15 cellular contexts compared by ENCODE assay signal in genomic region chr14:64495252-64495651, GRCh38. TPM values are rescaled to one million over a fixed set of nuclear protein-coding genes. Genes with fewer than 3 reads are reported as not detected.
DNase-seq lines count a peak whose midpoint lies in the region; ATAC-seq and TF ChIP-seq lines count a peak whose summit lies in the region.
"Had no signal": no experiment of that assay in that cellular context is flagged by ENCODE, and none has a peak within 500 bp of the region (broad histone marks: within the 10 kb centered on the region; RNA-seq: fewer than 3 reads in every experiment).

No MANE protein-coding gene starts in this region.

- no peak overlapping the region for H2AFZ ChIP-seq in GM23338

- peak overlapping the region; percentile 55 for H3K27ac Mint-ChIP-seq in activated CD8-positive, alpha-beta T cell treated with anti-CD3 and anti-CD28 coated beads for 36 hours
- no peak overlapping the region for H3K27ac Mint-ChIP-seq in activated CD8-positive, alpha-beta T cell treated with anti-CD3 and anti-CD28 coated beads, Interleukin-2, amount 10 ng/mL, durations not matched to agents 7 days and 5 days
- peak overlapping the region; percentile 19 to 39 for H3K27ac Mint-ChIP-seq in activated naive CD4-positive, alpha-beta T cell treated with anti-CD3 and anti-CD28 coated beads, Interleukin-2, amount 50 U/mL, for 72 hours
- no peak overlapping the region for H3K27ac Mint-ChIP-seq in activated naive CD4-positive, alpha-beta T cell treated with anti-CD3 and anti-CD28 coated beads, Interleukin-2, amount 10 ng/mL, durations not matched to agents 7 days and 5 days
- H3K27ac Mint-ChIP-seq in GM23338, result no peak overlapping the region
- H3K27ac Mint-ChIP-seq in activated T-helper 1 cell treated with anti-CD3 and anti-CD28 coated beads, Interleukin-12 subunit alpha, Interleukin-12 subunit beta, Interleukin-2, Interleukin-4 antibody, amounts not matched to agents 30 ng/mL and 10 ng/mL and 1 ng/mL, durations not matched to agents 14 hours and 24 hours and 36 hours, result peak overlapping the region; percentile 18
- H3K27ac Mint-ChIP-seq: CD4-positive, alpha-beta T cell had no signal

- intact Hi-C loops in activated CD8-positive, alpha-beta T cell treated with anti-CD3 and anti-CD28 coated beads for 36 hours (cut with micrococcal nuclease), result no loop called here
- intact Hi-C loops in activated T-helper 1 cell treated with anti-CD3 and anti-CD28 coated beads, Interleukin-12 subunit alpha, Interleukin-12 subunit beta, Interleukin-2, Interleukin-4 antibody, amounts not matched to agents 30 ng/mL and 10 ng/mL and 1 ng/mL, durations not matched to agents 14 hours and 24 hours and 36 hours (cut with micrococcal nuclease), result no loop called here

- H3K27me3 Mint-ChIP-seq in activated CD8-positive, alpha-beta T cell treated with anti-CD3 and anti-CD28 coated beads for 36 hours, result no peaks in the 10 kb centered on the region
- H3K27me3 Mint-ChIP-seq in activated CD8-positive, alpha-beta T cell treated with anti-CD3 and anti-CD28 coated beads, Interleukin-2, amount 10 ng/mL, durations not matched to agents 7 days and 5 days (ENCODE audit: low read depth), result no peaks in the 10 kb centered on the region
- H3K27me3 Mint-ChIP-seq in activated naive CD4-positive, alpha-beta T cell treated with anti-CD3 and anti-CD28 coated beads, Interleukin-2, amount 10 ng/mL, durations not matched to agents 7 days and 5 days, result no peaks in the 10 kb centered on the region
- H3K27me3 Mint-ChIP-seq in GM23338 (ENCODE audit: insufficient read depth, low read depth, poor library complexity), result peaks cover under 1% of the 10 kb centered on the region
- H3K27me3 Mint-ChIP-seq in activated T-helper 1 cell treated with anti-CD3 and anti-CD28 coated beads, Interleukin-12 subunit alpha, Interleukin-12 subunit beta, Interleukin-2, Interleukin-4 antibody, amounts not matched to agents 30 ng/mL and 10 ng/mL and 1 ng/mL, durations not matched to agents 14 hours and 24 hours and 36 hours (ENCODE audit: insufficient read depth), result no peaks in the 10 kb centered on the region
- H3K27me3 Mint-ChIP-seq: CD4-positive, alpha-beta T cell had no signal

- H3K27ac ChIP-seq in GM23338 (ENCODE audit: low read depth), result 0 out of 2 replicates have a peak overlapping the region, but pooled peaks have one; percentile 20
- H3K27ac ChIP-seq: BLaER1 had no signal

- H3K36me3 Mint-ChIP-seq in activated CD8-positive, alpha-beta T cell treated with anti-CD3 and anti-CD28 coated beads for 36 hours (ENCODE audit: low read depth), result peaks cover 67% of the 10 kb centered on the region
- peaks cover 63% of the 10 kb centered on the region for H3K36me3 Mint-ChIP-seq in activated CD8-positive, alpha-beta T cell treated with anti-CD3 and anti-CD28 coated beads, Interleukin-2, amount 10 ng/mL, durations not matched to agents 7 days and 5 days (ENCODE audit: low read depth)
- H3K36me3 Mint-ChIP-seq in activated naive CD4-positive, alpha-beta T cell treated with anti-CD3 and anti-CD28 coated beads, Interleukin-2, amount 50 U/mL, for 72 hours, result peaks cover 5 to 40% of the 10 kb centered on the region in 2 donors
- peaks cover 62% of the 10 kb centered on the region for H3K36me3 Mint-ChIP-seq in activated naive CD4-positive, alpha-beta T cell treated with anti-CD3 and anti-CD28 coated beads, Interleukin-2, amount 10 ng/mL, durations not matched to agents 7 days and 5 days
- H3K36me3 Mint-ChIP-seq in GM23338 (ENCODE audit: low read depth), result peaks cover 20% of the 10 kb centered on the region
- H3K36me3 Mint-ChIP-seq in activated T-helper 1 cell treated with anti-CD3 and anti-CD28 coated beads, Interleukin-12 subunit alpha, Interleukin-12 subunit beta, Interleukin-2, Interleukin-4 antibody, amounts not matched to agents 30 ng/mL and 10 ng/mL and 1 ng/mL, durations not matched to agents 14 hours and 24 hours and 36 hours (ENCODE audit: low read depth), result peaks cover 48% of the 10 kb centered on the region

- H3K36me3 ChIP-seq in GM23338 (ENCODE audit: insufficient read depth), result no peaks in the 10 kb centered on the region

- peaks cover 4% of the 10 kb centered on the region; the same call in 1 of the 2 replicates for H4K20me1 ChIP-seq in GM23338 (replicated peaks; ENCODE audit: insufficient read depth)

- no peak for ATAC-seq in activated CD8-positive, alpha-beta T cell treated with anti-CD3 and anti-CD28 coated beads for 36 hours
- ATAC-seq in activated CD8-positive, alpha-beta T cell treated with anti-CD3 and anti-CD28 coated beads, Interleukin-2, amount 10 ng/mL, durations not matched to agents 7 days and 5 days, result no peak
- no peak for ATAC-seq in activated naive CD4-positive, alpha-beta T cell treated with anti-CD3 and anti-CD28 coated beads, Interleukin-2, amount 50 U/mL, for 72 hours
- ATAC-seq in GM23338, result no peak

- no peaks in the 10 kb centered on the region for H3K27me3 ChIP-seq in GM23338 (ENCODE audit: insufficient read depth)
- H3K27me3 ChIP-seq: BLaER1 had no signal

- H3K9me2 ChIP-seq in GM23338 (ENCODE audit: insufficient read depth), result no peaks in the 10 kb centered on the region

- H3K4me1 ChIP-seq in GM23338 (ENCODE audit: insufficient read depth), result no peaks in the 10 kb centered on the region

- H3K4me1 Mint-ChIP-seq in activated CD8-positive, alpha-beta T cell treated with anti-CD3 and anti-CD28 coated beads for 36 hours (ENCODE audit: low read depth), result peaks cover 67% of the 10 kb centered on the region
- peaks cover 51% of the 10 kb centered on the region for H3K4me1 Mint-ChIP-seq in activated CD8-positive, alpha-beta T cell treated with anti-CD3 and anti-CD28 coated beads, Interleukin-2, amount 10 ng/mL, durations not matched to agents 7 days and 5 days (ENCODE audit: low read depth)
- peaks cover 43% of the 10 kb centered on the region for H3K4me1 Mint-ChIP-seq in activated naive CD4-positive, alpha-beta T cell treated with anti-CD3 and anti-CD28 coated beads, Interleukin-2, amount 10 ng/mL, durations not matched to agents 7 days and 5 days
- H3K4me1 Mint-ChIP-seq in GM23338, result no peaks in the 10 kb centered on the region; the same call in 2 of the 3 replicates
- peaks cover 53% of the 10 kb centered on the region for H3K4me1 Mint-ChIP-seq in activated T-helper 1 cell treated with anti-CD3 and anti-CD28 coated beads, Interleukin-12 subunit alpha, Interleukin-12 subunit beta, Interleukin-2, Interleukin-4 antibody, amounts not matched to agents 30 ng/mL and 10 ng/mL and 1 ng/mL, durations not matched to agents 14 hours and 24 hours and 36 hours (ENCODE audit: low read depth)

- DNase-seq in activated CD8-positive, alpha-beta T cell treated with anti-CD3 and anti-CD28 coated beads for 36 hours, result no peak
- no peak for DNase-seq in activated CD8-positive, alpha-beta T cell treated with anti-CD3 and anti-CD28 coated beads, Interleukin-2, amount 10 ng/mL, durations not matched to agents 7 days and 5 days
- DNase-seq in activated naive CD4-positive, alpha-beta T cell treated with anti-CD3 and anti-CD28 coated beads, Interleukin-2, amount 50 U/mL, for 72 hours (ENCODE audit: low spot score in 2 of 2), result no peak
- no peak for DNase-seq in activated naive CD4-positive, alpha-beta T cell treated with anti-CD3 and anti-CD28 coated beads, Interleukin-2, amount 10 ng/mL, durations not matched to agents 7 days and 5 days
- DNase-seq in GM23338 (ENCODE audit: low spot score) (no peak), NCI-H1930 (lab: John Stamatoyannopoulos, UW) (no peak), NCI-H187 (lab: John Stamatoyannopoulos, UW) (no peak)
- no peak for DNase-seq in activated T-helper 1 cell treated with anti-CD3 and anti-CD28 coated beads, Interleukin-12 subunit alpha, Interleukin-12 subunit beta, Interleukin-2, Interleukin-4 antibody, amounts not matched to agents 30 ng/mL and 10 ng/mL and 1 ng/mL, durations not matched to agents 14 hours and 24 hours and 36 hours (ENCODE audit: low spot score)
- DNase-seq: 8988T; AML-193; Calu3; CD4-positive, alpha-beta T cell; DMS 273 treated with DMSO at 0.1 percent for 48 hours; HCEC 1CT had no signal

- no peaks in the 10 kb centered on the region for H3K9me3 Mint-ChIP-seq in activated CD8-positive, alpha-beta T cell treated with anti-CD3 and anti-CD28 coated beads for 36 hours
- no peaks in the 10 kb centered on the region for H3K9me3 Mint-ChIP-seq in activated CD8-positive, alpha-beta T cell treated with anti-CD3 and anti-CD28 coated beads, Interleukin-2, amount 10 ng/mL, durations not matched to agents 7 days and 5 days (ENCODE audit: insufficient read depth)
- no peaks in the 10 kb centered on the region for H3K9me3 Mint-ChIP-seq in activated naive CD4-positive, alpha-beta T cell treated with anti-CD3 and anti-CD28 coated beads, Interleukin-2, amount 50 U/mL, for 72 hours
- no peaks in the 10 kb centered on the region for H3K9me3 Mint-ChIP-seq in activated naive CD4-positive, alpha-beta T cell treated with anti-CD3 and anti-CD28 coated beads, Interleukin-2, amount 10 ng/mL, durations not matched to agents 7 days and 5 days
- no peaks in the 10 kb centered on the region for H3K9me3 Mint-ChIP-seq in GM23338
- H3K9me3 Mint-ChIP-seq in activated T-helper 1 cell treated with anti-CD3 and anti-CD28 coated beads, Interleukin-12 subunit alpha, Interleukin-12 subunit beta, Interleukin-2, Interleukin-4 antibody, amounts not matched to agents 30 ng/mL and 10 ng/mL and 1 ng/mL, durations not matched to agents 14 hours and 24 hours and 36 hours, result no peaks in the 10 kb centered on the region
- H3K9me3 Mint-ChIP-seq: CD4-positive, alpha-beta T cell had no signal

- CTCF ChIA-PET in activated CD8-positive, alpha-beta T cell treated with anti-CD3 and anti-CD28 coated beads for 36 hours (lab: Charles Lee), result interaction anchor here (1.1 to 3.4 kb wide), 4 partner anchors 10 to 65 kb away, joined by 5 to 13 read pairs (median 12); no protein-coding TSS in a partner anchor
- CTCF ChIA-PET in activated CD8-positive, alpha-beta T cell treated with anti-CD3 and anti-CD28 coated beads, Interleukin-2, amount 10 ng/mL, durations not matched to agents 7 days and 5 days (lab: Charles Lee), result interaction anchor here (0.7 to 4.9 kb wide), 4 partner anchors 10 to 151 kb away, joined by 3 to 43 read pairs (median 10); no protein-coding TSS in a partner anchor
- CTCF ChIA-PET in activated naive CD4-positive, alpha-beta T cell treated with anti-CD3 and anti-CD28 coated beads, Interleukin-2, amount 10 ng/mL, durations not matched to agents 7 days and 5 days (lab: Charles Lee), result interaction anchor here (1.2 to 1.4 kb wide), 2 partner anchors 16 kb away, joined by 3 to 6 read pairs; no protein-coding TSS in a partner anchor

- peaks cover 39% of the 10 kb centered on the region for H3K79me2 ChIP-seq in GM23338 (replicated peaks; ENCODE audit: insufficient read depth)

- POLR2A ChIA-PET in activated CD8-positive, alpha-beta T cell treated with anti-CD3 and anti-CD28 coated beads for 36 hours (lab: Charles Lee), result interaction anchor here (0.9 to 1.4 kb wide), 3 partner anchors 8 to 11 kb away, joined by 3 to 7 read pairs (median 4); partner anchors contain the start of genes ZBTB1 and ZBTB25
- POLR2A ChIA-PET in activated CD8-positive, alpha-beta T cell treated with anti-CD3 and anti-CD28 coated beads, Interleukin-2, amount 10 ng/mL, durations not matched to agents 7 days and 5 days (lab: Charles Lee), result interaction anchor here (2.4 kb wide), 1 partner anchor 9 kb away, joined by 18 read pairs; the partner anchor contains the start of genes ZBTB1 and ZBTB25

- H3K4me3 Mint-ChIP-seq in activated CD8-positive, alpha-beta T cell treated with anti-CD3 and anti-CD28 coated beads for 36 hours, result no peak overlapping the region
- H3K4me3 Mint-ChIP-seq in activated CD8-positive, alpha-beta T cell treated with anti-CD3 and anti-CD28 coated beads, Interleukin-2, amount 10 ng/mL, durations not matched to agents 7 days and 5 days, result no peak overlapping the region
- H3K4me3 Mint-ChIP-seq in activated naive CD4-positive, alpha-beta T cell treated with anti-CD3 and anti-CD28 coated beads, Interleukin-2, amount 10 ng/mL, durations not matched to agents 7 days and 5 days, result no peak overlapping the region
- no peak overlapping the region for H3K4me3 Mint-ChIP-seq in GM23338
- no peak overlapping the region for H3K4me3 Mint-ChIP-seq in activated T-helper 1 cell treated with anti-CD3 and anti-CD28 coated beads, Interleukin-12 subunit alpha, Interleukin-12 subunit beta, Interleukin-2, Interleukin-4 antibody, amounts not matched to agents 30 ng/mL and 10 ng/mL and 1 ng/mL, durations not matched to agents 14 hours and 24 hours and 36 hours
- H3K4me3 Mint-ChIP-seq: CD4-positive, alpha-beta T cell had no signal

- no peak overlapping the region for H3K4me3 ChIP-seq in GM23338
- H3K4me3 ChIP-seq: BLaER1 had no signal

- no peak overlapping the region for H3K4me2 ChIP-seq in GM23338
- H3K4me2 ChIP-seq: BLaER1 had no signal

- H3F3A ChIP-seq in GM23338 (replicated peaks; ENCODE audit: low read depth), result no peaks in the 10 kb centered on the region

- no peak for TF ChIP-seq CTCF in activated CD8-positive, alpha-beta T cell treated with anti-CD3 and anti-CD28 coated beads for 36 hours (IDR thresholded peaks at IDR 0.05)
- no peak for TF ChIP-seq CTCF in GM23338 (conservative IDR thresholded peaks at IDR 0.05; ENCODE audit: low read depth in 2 of 2)

RNA-seq across cellular contexts. Expression of gene ZBTB25, which starts 8.4 kb away (rescaled TPM):
- total RNA-seq in activated CD8-positive, alpha-beta T cell treated with anti-CD3 and anti-CD28 coated beads for 36 hours, result 10 to 100 TPM; 58.6 to 58.8 TPM
- total RNA-seq in activated CD8-positive, alpha-beta T cell treated with anti-CD3 and anti-CD28 coated beads, Interleukin-2, amount 10 ng/mL, durations not matched to agents 7 days and 5 days, result 10 to 100 TPM; 26.2 to 28.2 TPM
- total RNA-seq in activated naive CD4-positive, alpha-beta T cell treated with anti-CD3 and anti-CD28 coated beads, Interleukin-2, amount 50 U/mL, for 72 hours, result 10 to 100 TPM; 38.1 to 50.7 TPM
- total RNA-seq in GM23338 (2014; rRNA removed; shearing (Covaris generic)), result 8.0 and 8.9 TPM in 2 replicates
- polyA plus RNA-seq in GM23338 (2016; fragmentation: Nextera tagmentation; extraction: Ambion mirVana), result 4.1 and 5.8 TPM in 2 replicates
- 18.6 and 19.6 TPM in 2 replicates for total RNA-seq in activated T-helper 1 cell treated with anti-CD3 and anti-CD28 coated beads, Interleukin-12 subunit alpha, Interleukin-12 subunit beta, Interleukin-2, Interleukin-4 antibody, amounts not matched to agents 30 ng/mL and 10 ng/mL and 1 ng/mL, durations not matched to agents 14 hours and 24 hours and 36 hours

RNA-seq across cellular contexts. Expression of gene ZBTB1, which starts 9.3 kb away (rescaled TPM):
- 10 to 100 TPM; 64.7 to 67.8 TPM for total RNA-seq in activated CD8-positive, alpha-beta T cell treated with anti-CD3 and anti-CD28 coated beads for 36 hours
- 10 to 100 TPM; 58.3 to 61.7 TPM for total RNA-seq in activated CD8-positive, alpha-beta T cell treated with anti-CD3 and anti-CD28 coated beads, Interleukin-2, amount 10 ng/mL, durations not matched to agents 7 days and 5 days
- total RNA-seq in activated naive CD4-positive, alpha-beta T cell treated with anti-CD3 and anti-CD28 coated beads, Interleukin-2, amount 50 U/mL, for 72 hours, result 10 to 100 TPM; 49.6 to 69.7 TPM
- total RNA-seq in GM23338 (2014; rRNA removed; shearing (Covaris generic)), result 32.5 and 33.0 TPM in 2 replicates
- 10.3 and 11.2 TPM in 2 replicates for polyA plus RNA-seq in GM23338 (2016; fragmentation: Nextera tagmentation; extraction: Ambion mirVana)
- 41.2 and 46.8 TPM in 2 replicates for total RNA-seq in activated T-helper 1 cell treated with anti-CD3 and anti-CD28 coated beads, Interleukin-12 subunit alpha, Interleukin-12 subunit beta, Interleukin-2, Interleukin-4 antibody, amounts not matched to agents 30 ng/mL and 10 ng/mL and 1 ng/mL, durations not matched to agents 14 hours and 24 hours and 36 hours

RNA-seq across cellular contexts. Expression of gene AKAP5, which starts 30.0 kb away (rescaled TPM):
- total RNA-seq in activated CD8-positive, alpha-beta T cell treated with anti-CD3 and anti-CD28 coated beads for 36 hours, result 1 to 10 TPM; 1.3 to 1.6 TPM
- 1 to 10 TPM; 1.9 to 2.1 TPM for total RNA-seq in activated CD8-positive, alpha-beta T cell treated with anti-CD3 and anti-CD28 coated beads, Interleukin-2, amount 10 ng/mL, durations not matched to agents 7 days and 5 days
- 1 to 10 TPM; 1.4 to 1.8 TPM for total RNA-seq in activated naive CD4-positive, alpha-beta T cell treated with anti-CD3 and anti-CD28 coated beads, Interleukin-2, amount 50 U/mL, for 72 hours
- total RNA-seq in GM23338 (2014; rRNA removed; shearing (Covaris generic)), result 3.2 and 3.4 TPM in 2 replicates
- 1.0 and 1.2 TPM in 2 replicates for polyA plus RNA-seq in GM23338 (2016; fragmentation: Nextera tagmentation; extraction: Ambion mirVana)
- 1.1 and 1.5 TPM in 2 replicates for total RNA-seq in activated T-helper 1 cell treated with anti-CD3 and anti-CD28 coated beads, Interleukin-12 subunit alpha, Interleukin-12 subunit beta, Interleukin-2, Interleukin-4 antibody, amounts not matched to agents 30 ng/mL and 10 ng/mL and 1 ng/mL, durations not matched to agents 14 hours and 24 hours and 36 hours

RNA-seq across cellular contexts. Expression of gene HSPA2, which starts 45.3 kb away (rescaled TPM):
- total RNA-seq in activated CD8-positive, alpha-beta T cell treated with anti-CD3 and anti-CD28 coated beads for 36 hours, result 1 to 10 TPM; 2.9 to 3.6 TPM
- 1 to 10 TPM; 1.7 to 2.2 TPM for total RNA-seq in activated CD8-positive, alpha-beta T cell treated with anti-CD3 and anti-CD28 coated beads, Interleukin-2, amount 10 ng/mL, durations not matched to agents 7 days and 5 days
- 1 to 10 TPM; 4.1 to 8.2 TPM for total RNA-seq in activated naive CD4-positive, alpha-beta T cell treated with anti-CD3 and anti-CD28 coated beads, Interleukin-2, amount 50 U/mL, for 72 hours
- 114 and 130 TPM in 2 replicates for total RNA-seq in GM23338 (2014; rRNA removed; shearing (Covaris generic))
- 86.1 and 88.5 TPM in 2 replicates for polyA plus RNA-seq in GM23338 (2016; fragmentation: Nextera tagmentation; extraction: Ambion mirVana)
- 11.2 and 11.6 TPM in 2 replicates for total RNA-seq in activated T-helper 1 cell treated with anti-CD3 and anti-CD28 coated beads, Interleukin-12 subunit alpha, Interleukin-12 subunit beta, Interleukin-2, Interleukin-4 antibody, amounts not matched to agents 30 ng/mL and 10 ng/mL and 1 ng/mL, durations not matched to agents 14 hours and 24 hours and 36 hours

RNA-seq across cellular contexts. Expression of gene PPP1R36, which starts 54.5 kb away (rescaled TPM):
- under 1 TPM in 1 of 2 experiments, not detected in 1; 0.29 TPM for total RNA-seq in activated CD8-positive, alpha-beta T cell treated with anti-CD3 and anti-CD28 coated beads for 36 hours
- total RNA-seq in activated CD8-positive, alpha-beta T cell treated with anti-CD3 and anti-CD28 coated beads, Interleukin-2, amount 10 ng/mL, durations not matched to agents 7 days and 5 days, result under 1 TPM; 0.21 to 0.47 TPM
- not detected for total RNA-seq in activated naive CD4-positive, alpha-beta T cell treated with anti-CD3 and anti-CD28 coated beads, Interleukin-2, amount 50 U/mL, for 72 hours
- 0.42 TPM in 1 of 2 replicates, not detected in the other for total RNA-seq in GM23338 (2014; rRNA removed; shearing (Covaris generic))
- polyA plus RNA-seq in GM23338 (2016; fragmentation: Nextera tagmentation; extraction: Ambion mirVana), result 0.45 and 1.4 TPM in 2 replicates
- not detected in 2 replicates for total RNA-seq in activated T-helper 1 cell treated with anti-CD3 and anti-CD28 coated beads, Interleukin-12 subunit alpha, Interleukin-12 subunit beta, Interleukin-2, Interleukin-4 antibody, amounts not matched to agents 30 ng/mL and 10 ng/mL and 1 ng/mL, durations not matched to agents 14 hours and 24 hours and 36 hours
- total RNA-seq: CD4-positive, alpha-beta T cell had no signal

Comparison
In these comparisons a context has a peak if more than half of its experiments do, and no peak if none do; other contexts are left out.
1. H3K27ac Mint-ChIP-seq: peak in activated CD8-positive, alpha-beta T cell treated with anti-CD3 and anti-CD28 coated beads for 36 hours (single experiment), activated naive CD4-positive, alpha-beta T cell treated with anti-CD3 and anti-CD28 coated beads, Interleukin-2, amount 50 U/mL, for 72 hours (2 of 2) and activated T-helper 1 cell treated with anti-CD3 and anti-CD28 coated beads, Interleukin-12 subunit alpha, Interleukin-12 subunit beta, Interleukin-2, Interleukin-4 antibody, amounts not matched to agents 30 ng/mL and 10 ng/mL and 1 ng/mL, durations not matched to agents 14 hours and 24 hours and 36 hours (single experiment); none in activated CD8-positive, alpha-beta T cell treated with anti-CD3 and anti-CD28 coated beads, Interleukin-2, amount 10 ng/mL, durations not matched to agents 7 days and 5 days (single experiment), activated naive CD4-positive, alpha-beta T cell treated with anti-CD3 and anti-CD28 coated beads, Interleukin-2, amount 10 ng/mL, durations not matched to agents 7 days and 5 days (single experiment) and GM23338 (single experiment).